3 cellular contexts compared by ENCODE assay signal in the genomic region with DNA sequence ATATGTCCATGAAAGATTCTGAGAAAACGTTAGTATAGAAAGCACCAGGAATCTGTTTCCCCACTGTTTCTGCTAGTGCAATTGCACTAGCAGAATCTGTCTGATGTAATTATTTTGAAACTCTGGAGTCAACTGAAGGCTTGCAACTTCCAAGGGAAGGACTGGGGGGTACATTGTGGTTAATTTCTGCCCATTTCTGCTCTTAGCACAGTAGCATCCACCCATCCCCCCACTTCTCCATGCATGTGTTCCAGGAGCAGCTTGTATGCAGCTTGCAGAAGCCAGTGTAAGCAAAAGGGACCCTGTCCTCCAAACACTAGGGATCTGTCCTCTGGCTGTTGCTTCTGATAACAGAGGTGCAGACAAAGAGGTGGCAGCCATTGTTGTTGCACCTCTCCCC.
"Had no signal": no experiment of that assay in that cellular context is flagged by ENCODE, and none has a peak within 500 bp of the region (broad histone marks: within the 10 kb centered on the region; RNA-seq: fewer than 3 reads in every experiment).

No MANE protein-coding gene starts in this region.

- H3K4me3 ChIP-seq: GM12878 had no signal

- ATAC-seq: GM12878 had no signal

- DNase-seq: GDM1, GF-D8 had no signal
